In genomic region chr10:132632851-132633684, GRCh38 we compare ENCODE assay signal across 12 cellular contexts.
A peak's percentile ranks its signal among the peaks of the same experiment; 100 is the strongest.
DNase-seq lines count a peak whose midpoint lies in the region; ATAC-seq and TF ChIP-seq lines count a peak whose summit lies in the region.
"Had no signal": no experiment of that assay in that cellular context is flagged by ENCODE, and none has a peak within 500 bp of the region (broad histone marks: within the 10 kb centered on the region; RNA-seq: fewer than 3 reads in every experiment).

No MANE protein-coding gene starts in this region.

- no peak overlapping the region for H3K4me2 ChIP-seq in hepatocyte

- peaks cover 46 to 67% (median 66%) of the 10 kb centered on the region in 3 donors for H3K4me1 Mint-ChIP-seq in naive B cell

- no peaks in the 10 kb centered on the region for H3K36me3 Mint-ChIP-seq in naive B cell

- H3K9me3 ChIP-seq in vagina = no peaks in the 10 kb centered on the region
- no peaks in the 10 kb centered on the region for H3K9me3 ChIP-seq in hepatocyte (ENCODE audit: low read depth)

- no peaks in the 10 kb centered on the region for H4K20me1 ChIP-seq in hepatocyte (ENCODE audit: insufficient read depth, poor library complexity, severe bottlenecking)

- H3K4me3 Mint-ChIP-seq in naive B cell = peak overlapping the region in 4 of 8 donors; percentile 2 to 47 (median 27)

- H3K36me3 ChIP-seq in vagina = no peaks in the 10 kb centered on the region
- H3K36me3 ChIP-seq in hepatocyte (replicated peaks; ENCODE audit: insufficient read depth, low read depth) = no peaks in the 10 kb centered on the region

- peak; percentile 8 for DNase-seq in activated CD8-positive, alpha-beta memory T cell treated with anti-CD3 and anti-CD28 coated beads, Interleukin-2, amount 50 U/mL, for 4 hours
- no peak for DNase-seq in activated CD8-positive, alpha-beta memory T cell treated with anti-CD3 and anti-CD28 coated beads for 24 hours
- DNase-seq in fibroblast of peridontal ligament (ENCODE audit: extremely low read depth) = peak; percentile 11
- no peak for DNase-seq in naive B cell
- no peak for DNase-seq in vagina (ENCODE audit: extremely low spot score in 2 of 2)
- DNase-seq in H4 (ENCODE audit: low spot score) = no peak
- DNase-seq in hepatocyte (ENCODE audit: low spot score) = no peak
- no peak for DNase-seq in activated CD4-positive, alpha-beta T cell treated with anti-CD3 and anti-CD28 coated beads for 1 hour
- DNase-seq: activated gamma-delta T cell treated with Interleukin-2 at 50 U/mL for 16 hours, GDM1, NCI-H1694 treated with DMSO at 0.1 percent for 48 hours had no signal

- peak overlapping the region; percentile 9 to 91 (median 72) for H3K27ac Mint-ChIP-seq in naive B cell

- peak; percentile 19 to 31 for ATAC-seq in naive B cell (ENCODE audit: low read depth in 2 of 2)

- intact Hi-C loops in vagina (cut with DNase I) = loop anchor here (5.0 to 10.0 kb wide), 3 partner anchors 56 to 238 kb away; partner anchors contain the start of genes INPP5A and PWWP2B

- WGBS in hepatocyte (ENCODE audit: low lambda C conversion rate, missing lambda C conversion rate) = 91% methylated on average over 19 of the region's 19 CpGs

- H3K27ac ChIP-seq in vagina = peak overlapping the region; percentile 96
- no peak overlapping the region for H3K27ac ChIP-seq in hepatocyte
- H3K27ac ChIP-seq: HL-60 had no signal

- no peaks in the 10 kb centered on the region for H3K27me3 Mint-ChIP-seq in naive B cell

- H3K9me3 Mint-ChIP-seq in naive B cell = peaks cover 0 to 1% (median 0%) of the 10 kb centered on the region in 7 donors

- no peak for TF ChIP-seq CTCF in vagina (IDR thresholded peaks at IDR 0.05)
- no peak for TF ChIP-seq CTCF in hepatocyte (IDR thresholded peaks at IDR 0.05; ENCODE audit: poor library complexity)

- H3K4me1 ChIP-seq in vagina (peaks cover 79% of the 10 kb centered on the region), hepatocyte (ENCODE audit: insufficient read depth) (peaks cover 30% of the 10 kb centered on the region)

- no peak for TF ChIP-seq POLR2A in vagina (IDR thresholded peaks at IDR 0.05)

- no peaks in the 10 kb centered on the region for H3K9me2 ChIP-seq in hepatocyte (replicated peaks; ENCODE audit: insufficient read depth)

- H3K4me3 ChIP-seq in vagina = no peak overlapping the region
- H3K4me3 ChIP-seq in hepatocyte = no peak overlapping the region

- H3K79me2 ChIP-seq in hepatocyte = peaks cover 51% of the 10 kb centered on the region

- H2AFZ ChIP-seq in hepatocyte = no peak overlapping the region

- H3K27me3 ChIP-seq in vagina = no peaks in the 10 kb centered on the region
- H3K27me3 ChIP-seq in hepatocyte = no peaks in the 10 kb centered on the region

Comparison
In these comparisons a context has a peak if more than half of its experiments do, and no peak if none do; other contexts are left out.
1. DNase-seq: peak in activated CD8-positive, alpha-beta memory T cell treated with anti-CD3 and anti-CD28 coated beads, Interleukin-2, amount 50 U/mL, for 4 hours (single experiment) and fibroblast of peridontal ligament (single experiment); none in activated CD8-positive, alpha-beta memory T cell treated with anti-CD3 and anti-CD28 coated beads for 24 hours (single experiment), naive B cell (single experiment), vagina (0 of 2), H4 (single experiment), hepatocyte (single experiment) and activated CD4-positive, alpha-beta T cell treated with anti-CD3 and anti-CD28 coated beads for 1 hour (single experiment).